ENCODE assay signal across 8 cellular contexts in the genomic region with DNA sequence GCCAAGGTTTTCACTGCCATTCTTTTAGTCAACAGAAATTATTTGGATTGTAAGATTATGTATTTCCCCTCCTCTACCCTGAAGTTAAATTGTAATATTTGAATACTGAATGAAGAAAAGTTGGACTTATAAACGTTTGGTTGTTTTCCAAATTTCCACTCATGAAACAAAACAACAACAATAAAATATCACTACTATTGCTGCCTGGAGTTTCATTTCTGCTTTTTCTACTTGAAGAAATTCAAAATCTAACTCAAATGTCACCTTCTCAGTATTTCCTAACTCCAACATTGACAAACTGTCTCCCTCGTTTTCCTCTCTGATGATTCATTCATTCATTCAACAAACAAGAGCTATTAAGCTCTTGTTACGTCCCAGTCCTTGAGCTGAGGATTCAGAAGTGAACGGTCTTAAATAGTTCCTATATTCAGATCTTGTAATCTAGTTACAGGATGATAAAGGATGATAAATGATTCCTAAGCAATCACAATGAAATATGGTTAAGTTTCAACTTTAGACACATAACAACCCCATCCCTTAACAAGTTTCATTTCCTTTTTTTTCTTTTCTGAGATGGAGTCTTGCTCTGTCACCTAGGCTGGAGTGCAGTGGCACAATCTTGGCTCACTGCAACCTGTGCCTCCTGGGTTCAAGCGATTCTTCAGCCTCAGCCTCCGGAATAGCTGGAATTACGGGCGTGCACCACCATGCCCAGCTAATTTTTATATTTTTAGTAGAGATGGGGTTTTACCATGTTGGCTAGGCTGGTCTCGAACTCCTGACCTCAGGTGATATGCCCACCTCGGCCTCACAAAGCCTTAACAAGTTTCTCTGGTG. TPM values are rescaled to one million over a fixed set of nuclear protein-coding genes. Genes with fewer than 3 reads are reported as not detected.
A peak's percentile ranks its signal among the peaks of the same experiment; 100 is the strongest.
DNase-seq lines count a peak whose midpoint lies in the region; ATAC-seq, FAIRE-seq and TF ChIP-seq lines count a peak whose summit lies in the region.

No MANE protein-coding gene starts in this region.

- H3K9ac ChIP-seq in liver (ENCODE audit: low read depth in 1 of 2, low read length in 2 of 2) (peak overlapping the region; percentile 10 to 81), kidney (ENCODE audit: low read length in 2 of 2) (no peak overlapping the region)

- H3K27ac ChIP-seq in Panc1 (ENCODE audit: low read length) = peak overlapping the region; percentile 84; the same call in 1 of the 2 replicates
- H3K27ac ChIP-seq in liver (ENCODE audit: low read depth in 1 of 2, low read length in 2 of 2) = peak overlapping the region; percentile 97 to 99
- H3K27ac ChIP-seq in kidney (ENCODE audit: low read depth in 2 of 2, low read length in 2 of 2) = no peak overlapping the region

- in situ Hi-C loops in Panc1 (cut with HindIII; ENCODE audit: low pct_unique_long_range_greater_than_20kb, low sequenced_read_pairs) = no loop called here

- CTCF ChIA-PET in Panc1 (lab: Charles Lee) = no interaction called here

- intact Hi-C loops in Panc1 (cut with micrococcal nuclease; ENCODE audit: unreplicated experiment) (no loop called here), kidney (cut with DNase I) (no loop called here)

- H3K4me3 ChIP-seq in HFF-Myc (replicated peaks; ENCODE audit: low read depth, low read length) = peak overlapping the region; percentile 83
- H3K4me3 ChIP-seq in Panc1 (ENCODE audit: low read depth in 2 of 2, low read length in 2 of 2) = peak overlapping the region; percentile 68 to 74
- H3K4me3 ChIP-seq in liver (ENCODE audit: low read depth in 1 of 3, low read length in 3 of 3) = peak overlapping the region; percentile 44 to 65 (median 62)
- no peak overlapping the region for H3K4me3 ChIP-seq in kidney (ENCODE audit: low read length in 2 of 2)

- POLR2A ChIA-PET in Panc1 (lab: Charles Lee) = interaction anchor here (0.6 kb wide), 1 partner anchor 242 kb away, joined by 3 read pairs; no protein-coding TSS in a partner anchor

- 46% methylated on average over 10 of the region's 10 CpGs for WGBS in liver

- no peaks in the 10 kb centered on the region for H3K27me3 ChIP-seq in Panc1 (ENCODE audit: control insufficient read depth, insufficient read depth, low read length)
- no peaks in the 10 kb centered on the region for H3K27me3 ChIP-seq in liver (ENCODE audit: control insufficient read depth in 4 of 4, insufficient read depth in 4 of 4, low read length in 3 of 4)

- H3K36me3 ChIP-seq in Panc1 (ENCODE audit: control insufficient read depth, insufficient read depth, low read length) = no peaks in the 10 kb centered on the region
- peaks cover 0 to 3% (median 0%) of the 10 kb centered on the region in 4 donors for H3K36me3 ChIP-seq in liver (ENCODE audit: control insufficient read depth in 4 of 4, insufficient read depth in 3 of 4, low read depth in 1 of 4, low read length in 3 of 4)
- H3K36me3 ChIP-seq in kidney (ENCODE audit: control insufficient read depth in 1 of 2, insufficient read depth in 2 of 2, low read length in 2 of 2) = peaks cover 3 to 5% of the 10 kb centered on the region in 2 donors

- no peak for TF ChIP-seq RAD21 in liver (IDR thresholded peaks at IDR 0.05)

- ATAC-seq in Panc1 (no peak), left lobe of liver (no peak)

- TF ChIP-seq CTCF in HFF-Myc (IDR thresholded peaks at IDR 0.05; ENCODE audit: low read depth, low read length, missing control alignments) (no peak), Panc1 (IDR thresholded peaks at IDR 0.05) (no peak), liver (IDR thresholded peaks at IDR 0.05; ENCODE audit: low read depth, low read length, missing input control) (no peak), kidney (IDR thresholded peaks at IDR 0.05; ENCODE audit: borderline replicate concordance, extremely low read depth, insufficient read depth) (no peak)

- H3K4me1 ChIP-seq in Panc1 (ENCODE audit: control insufficient read depth, insufficient read depth, low read length) (peaks cover 15% of the 10 kb centered on the region), liver (ENCODE audit: control insufficient read depth in 4 of 4, insufficient read depth in 4 of 4, low read length in 3 of 4) (peaks cover 0 to 22% (median 10%) of the 10 kb centered on the region in 4 donors), kidney (ENCODE audit: control insufficient read depth in 1 of 2, insufficient read depth in 1 of 2, low read depth in 1 of 2, low read length in 2 of 2) (peaks cover 0 to 5% of the 10 kb centered on the region in 2 donors)

- DNase-seq in GM18507 (ENCODE audit: extremely low spot score, insufficient read length, low read depth) = no peak
- DNase-seq in HFF-Myc (ENCODE audit: extremely low read depth, low read depth) = no peak
- DNase-seq in Panc1 (ENCODE audit: low read depth, low spot score) = no peak
- no peak for DNase-seq in KG1 (lab: John Stamatoyannopoulos, UW)
- DNase-seq in left lobe of liver (ENCODE audit: low spot score) = no peak
- DNase-seq in GM19240 (ENCODE audit: insufficient read length, low spot score) = no peak
- no peak for DNase-seq in kidney

- H3K9me3 ChIP-seq in Panc1 (ENCODE audit: control insufficient read depth, insufficient read depth, low read depth, low read length) (no peaks in the 10 kb centered on the region), liver (ENCODE audit: control insufficient read depth in 4 of 4, low read length in 3 of 4) (no peaks in the 10 kb centered on the region), kidney (ENCODE audit: control insufficient read depth in 1 of 2, low read length in 2 of 2) (no peaks in the 10 kb centered on the region)

- FAIRE-seq in GM18507 (lab: Jason Lieb, UNC) (peak; percentile 69), kidney (lab: Jason Lieb, UNC) (no peak)

- no TSS peak for BruUV-seq in Panc1 (replicated peaks; lab: Mats Ljungman, UMichigan)

TF ChIP-seq in liver, 16 proteins besides CTCF, POLR2A, EP300 and RAD21:
- TF ChIP-seq, protein P1, sequence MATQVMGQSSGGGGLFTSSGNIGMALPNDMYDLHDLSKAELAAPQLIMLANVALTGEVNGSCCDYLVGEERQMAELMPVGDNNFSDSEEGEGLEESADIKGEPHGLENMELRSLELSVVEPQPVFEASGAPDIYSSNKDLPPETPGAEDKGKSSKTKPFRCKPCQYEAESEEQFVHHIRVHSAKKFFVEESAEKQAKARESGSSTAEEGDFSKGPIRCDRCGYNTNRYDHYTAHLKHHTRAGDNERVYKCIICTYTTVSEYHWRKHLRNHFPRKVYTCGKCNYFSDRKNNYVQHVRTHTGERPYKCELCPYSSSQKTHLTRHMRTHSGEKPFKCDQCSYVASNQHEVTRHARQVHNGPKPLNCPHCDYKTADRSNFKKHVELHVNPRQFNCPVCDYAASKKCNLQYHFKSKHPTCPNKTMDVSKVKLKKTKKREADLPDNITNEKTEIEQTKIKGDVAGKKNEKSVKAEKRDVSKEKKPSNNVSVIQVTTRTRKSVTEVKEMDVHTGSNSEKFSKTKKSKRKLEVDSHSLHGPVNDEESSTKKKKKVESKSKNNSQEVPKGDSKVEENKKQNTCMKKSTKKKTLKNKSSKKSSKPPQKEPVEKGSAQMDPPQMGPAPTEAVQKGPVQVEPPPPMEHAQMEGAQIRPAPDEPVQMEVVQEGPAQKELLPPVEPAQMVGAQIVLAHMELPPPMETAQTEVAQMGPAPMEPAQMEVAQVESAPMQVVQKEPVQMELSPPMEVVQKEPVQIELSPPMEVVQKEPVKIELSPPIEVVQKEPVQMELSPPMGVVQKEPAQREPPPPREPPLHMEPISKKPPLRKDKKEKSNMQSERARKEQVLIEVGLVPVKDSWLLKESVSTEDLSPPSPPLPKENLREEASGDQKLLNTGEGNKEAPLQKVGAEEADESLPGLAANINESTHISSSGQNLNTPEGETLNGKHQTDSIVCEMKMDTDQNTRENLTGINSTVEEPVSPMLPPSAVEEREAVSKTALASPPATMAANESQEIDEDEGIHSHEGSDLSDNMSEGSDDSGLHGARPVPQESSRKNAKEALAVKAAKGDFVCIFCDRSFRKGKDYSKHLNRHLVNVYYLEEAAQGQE (IDR thresholded peaks at IDR 0.05) = no peak

RNA-seq across cellular contexts. Expression of a gene that starts 1.7 kb away (rescaled TPM):
- total RNA-seq in Panc1 (2021; ENCODE audit: unreplicated experiment) (14.6 TPM), liver (10 to 100 TPM; 36.2 to 47.0 TPM), left lobe of liver (32.3 TPM), kidney (6.0 TPM)
- 8.9 TPM for polyA plus RNA-seq in Panc1 (2012; ENCODE audit: insufficient read length)
- polyA plus RNA-seq in liver (10 to 100 TPM; 23.7 to 32.7 TPM), kidney (ENCODE audit: insufficient read depth, low read depth, low replicate concordance) (0.80 TPM)

RNA-seq across cellular contexts. Expression of a gene that starts 24.8 kb away (rescaled TPM):
- total RNA-seq in Panc1 (2021; ENCODE audit: unreplicated experiment) (0.98 TPM), liver (10 to 100 TPM; 16.6 to 44.1 TPM), left lobe of liver (53.6 TPM), kidney (104 TPM)
- 1.7 TPM for polyA plus RNA-seq in Panc1 (2012; ENCODE audit: insufficient read length)
- polyA plus RNA-seq in liver (10 to 100 TPM; 26.8 to 88.5 TPM), kidney (ENCODE audit: insufficient read depth, low read depth, low replicate concordance) (473 TPM)

RNA-seq across cellular contexts. Expression of a gene that starts 55.3 kb away (rescaled TPM):
- total RNA-seq in Panc1 (2021; ENCODE audit: unreplicated experiment) = 0.41 TPM
- polyA plus RNA-seq in Panc1 (2012; ENCODE audit: insufficient read length) = 0.50 TPM
- total RNA-seq in liver = under 1 TPM; 0.50 to 0.51 TPM
- under 1 TPM in 1 of 2 donors, not detected in 1; 0.19 TPM for polyA plus RNA-seq in liver
- 0.18 TPM for total RNA-seq in left lobe of liver
- total RNA-seq in kidney = 1.8 TPM
- polyA plus RNA-seq in kidney (ENCODE audit: insufficient read depth, low read depth, low replicate concordance) = 0.52 TPM

Comparison
In these comparisons a context has a peak if more than half of its experiments do, and no peak if none do; other contexts are left out.
1. H3K4me3 ChIP-seq: peak in HFF-Myc (single experiment), Panc1 (2 of 2) and liver (3 of 3); none in kidney (0 of 2).
2. H3K27ac ChIP-seq: peak in Panc1 (single experiment) and liver (2 of 2); none in kidney (0 of 2).
3. H3K9ac ChIP-seq: peak in liver (2 of 2); none in kidney (0 of 2).